ENCODE assay signal across 14 cellular contexts in genomic region chr16:69191136-69191535, GRCh38. TPM values are rescaled to one million over a fixed set of nuclear protein-coding genes. Genes with fewer than 3 reads are reported as not detected.
A peak's percentile ranks its signal among the peaks of the same experiment; 100 is the strongest.
DNase-seq lines count a peak whose midpoint lies in the region; ATAC-seq and TF ChIP-seq lines count a peak whose summit lies in the region.
"Had no signal": no experiment of that assay in that cellular context is flagged by ENCODE, and none has a peak within 500 bp of the region (broad histone marks: within the 10 kb centered on the region; RNA-seq: fewer than 3 reads in every experiment).

No MANE protein-coding gene starts in this region.

- no peak for ATAC-seq in activated CD8-positive, alpha-beta memory T cell treated with anti-CD3 and anti-CD28 coated beads, Interleukin-2, amount 10 ng/mL, durations not matched to agents 7 days and 5 days

- H3K36me3 ChIP-seq in Loucy (ENCODE audit: insufficient read depth, low read length) (no peaks in the 10 kb centered on the region), subcutaneous abdominal adipose tissue (ENCODE audit: control insufficient read depth in 5 of 5, insufficient read depth in 5 of 5, low read length in 5 of 5) (no peaks in the 10 kb centered on the region), SJCRH30 (no peaks in the 10 kb centered on the region)

- H3K9me3 Mint-ChIP-seq in activated CD8-positive, alpha-beta memory T cell treated with anti-CD3 and anti-CD28 coated beads, Interleukin-2, amount 10 ng/mL, durations not matched to agents 7 days and 5 days (ENCODE audit: low read depth) = no peaks in the 10 kb centered on the region
- H3K9me3 Mint-ChIP-seq in dendritic cell treated with granulocyte-macrophage colony-stimulating factor and Interleukin-4, amounts not matched to agents 40 ng/mL and 50 ng/mL, for 4 days = no peaks in the 10 kb centered on the region

- intact Hi-C loops in dendritic cell treated with granulocyte-macrophage colony-stimulating factor and Interleukin-4, amounts not matched to agents 40 ng/mL and 50 ng/mL, for 4 days (cut with micrococcal nuclease) = no loop called here

- H4K20me1 ChIP-seq in Loucy (ENCODE audit: insufficient read depth, low read length, poor library complexity, severe bottlenecking) = peaks cover 35% of the 10 kb centered on the region

- H3K9ac ChIP-seq in Loucy (ENCODE audit: low read depth, low read length, poor library complexity, severe bottlenecking) (no peak overlapping the region), subcutaneous abdominal adipose tissue (ENCODE audit: low read length in 5 of 5) (no peak overlapping the region)

- no peak for TF ChIP-seq CTCF in Loucy (conservative IDR thresholded peaks at IDR 0.05; ENCODE audit: low read length)

- peaks cover 7% of the 10 kb centered on the region; the same call in 1 of the 2 replicates for H3F3A ChIP-seq in Loucy (ENCODE audit: low read depth)

- H3K36me3 Mint-ChIP-seq in activated CD8-positive, alpha-beta memory T cell treated with anti-CD3 and anti-CD28 coated beads, Interleukin-2, amount 10 ng/mL, durations not matched to agents 7 days and 5 days = peaks cover 5% of the 10 kb centered on the region
- peaks cover 19% of the 10 kb centered on the region for H3K36me3 Mint-ChIP-seq in dendritic cell treated with granulocyte-macrophage colony-stimulating factor and Interleukin-4, amounts not matched to agents 40 ng/mL and 50 ng/mL, for 4 days (ENCODE audit: low read depth)

- H3K4me1 ChIP-seq in Loucy (ENCODE audit: insufficient read depth, low read length, poor library complexity, severe bottlenecking) = peaks cover 35% of the 10 kb centered on the region
- peaks cover 0 to 66% (median 61%) of the 10 kb centered on the region in 5 donors for H3K4me1 ChIP-seq in subcutaneous abdominal adipose tissue (ENCODE audit: control insufficient read depth in 5 of 5, insufficient read depth in 5 of 5, low read length in 5 of 5)
- H3K4me1 ChIP-seq in SJCRH30 = no peaks in the 10 kb centered on the region

- no peaks in the 10 kb centered on the region for H3K9me3 ChIP-seq in Loucy (ENCODE audit: insufficient read depth, low read depth, low read length)
- no peaks in the 10 kb centered on the region for H3K9me3 ChIP-seq in subcutaneous abdominal adipose tissue (ENCODE audit: control insufficient read depth in 5 of 5, low read length in 5 of 5)
- no peaks in the 10 kb centered on the region for H3K9me3 ChIP-seq in SJCRH30 (replicated peaks)

- DNase-seq in activated CD8-positive, alpha-beta memory T cell treated with anti-CD3 and anti-CD28 coated beads, Interleukin-2, amount 10 ng/mL, durations not matched to agents 7 days and 5 days = no peak
- no peak for DNase-seq in activated CD8-positive, alpha-beta memory T cell treated with anti-CD3 and anti-CD28 coated beads, Interleukin-2, amount 50 U/mL, for 4 hours
- no peak for DNase-seq in NCI-H2196 treated with DMSO at 0.1 percent for 48 hours (lab: John Stamatoyannopoulos, UW; ENCODE audit: unreplicated experiment)
- DNase-seq in NCI-H2171 (lab: John Stamatoyannopoulos, UW) = no peak
- no peak for DNase-seq in SJCRH30
- DNase-seq: 8988T, DMS 273 treated with DMSO at 0.1 percent for 48 hours, NCI-H1417 treated with DMSO at 0.1 percent for 48 hours, NCI-H2029, NCI-H524 had no signal

- H3K79me2 ChIP-seq in Loucy (ENCODE audit: insufficient read depth, low read length) = peaks cover 39% of the 10 kb centered on the region

- H3K4me3 ChIP-seq in Loucy (ENCODE audit: low read length, poor library complexity, severe bottlenecking) = no peak overlapping the region
- H3K4me3 ChIP-seq in subcutaneous abdominal adipose tissue (ENCODE audit: low read depth in 1 of 5, low read length in 5 of 5) = no peak overlapping the region
- no peak overlapping the region for H3K4me3 ChIP-seq in SJCRH30

- H3K27ac ChIP-seq in subcutaneous abdominal adipose tissue (ENCODE audit: low read depth, low read length) (peak overlapping the region; percentile 85), SJCRH30 (no peak overlapping the region)
- H3K27ac ChIP-seq: C4-2B had no signal

- H3K4me2 ChIP-seq in Loucy (ENCODE audit: low read depth, low read length, poor library complexity, severe bottlenecking) = peak overlapping the region; percentile 91

- H3K27me3 Mint-ChIP-seq in activated CD8-positive, alpha-beta memory T cell treated with anti-CD3 and anti-CD28 coated beads, Interleukin-2, amount 10 ng/mL, durations not matched to agents 7 days and 5 days = no peaks in the 10 kb centered on the region
- H3K27me3 Mint-ChIP-seq in dendritic cell treated with granulocyte-macrophage colony-stimulating factor and Interleukin-4, amounts not matched to agents 40 ng/mL and 50 ng/mL, for 4 days = peaks cover 36% of the 10 kb centered on the region

- CTCF ChIA-PET in activated CD8-positive, alpha-beta memory T cell treated with anti-CD3 and anti-CD28 coated beads, Interleukin-2, amount 10 ng/mL, durations not matched to agents 7 days and 5 days (lab: Charles Lee) = interaction anchor here (0.6 to 1.6 kb wide), 4 partner anchors 41 to 349 kb away, joined by 3 to 5 read pairs (median 4); no protein-coding TSS in a partner anchor

- H3K4me1 Mint-ChIP-seq in activated CD8-positive, alpha-beta memory T cell treated with anti-CD3 and anti-CD28 coated beads, Interleukin-2, amount 10 ng/mL, durations not matched to agents 7 days and 5 days = peaks cover 40% of the 10 kb centered on the region
- H3K4me1 Mint-ChIP-seq in dendritic cell treated with granulocyte-macrophage colony-stimulating factor and Interleukin-4, amounts not matched to agents 40 ng/mL and 50 ng/mL, for 4 days (ENCODE audit: low read depth) = peaks cover 38% of the 10 kb centered on the region

- no peak overlapping the region for H2AFZ ChIP-seq in Loucy (ENCODE audit: low read length)

- H3K9me2 ChIP-seq in Loucy (replicated peaks; ENCODE audit: low read depth, low read length) = no peaks in the 10 kb centered on the region

- H3K4me3 Mint-ChIP-seq in activated CD8-positive, alpha-beta memory T cell treated with anti-CD3 and anti-CD28 coated beads, Interleukin-2, amount 10 ng/mL, durations not matched to agents 7 days and 5 days = no peak overlapping the region
- peak overlapping the region; percentile 17 for H3K4me3 Mint-ChIP-seq in dendritic cell treated with granulocyte-macrophage colony-stimulating factor and Interleukin-4, amounts not matched to agents 40 ng/mL and 50 ng/mL, for 4 days

- H3K27me3 ChIP-seq in Loucy (ENCODE audit: insufficient read depth, low read length, poor library complexity, severe bottlenecking) (no peaks in the 10 kb centered on the region), subcutaneous abdominal adipose tissue (ENCODE audit: control insufficient read depth in 5 of 5, insufficient read depth in 4 of 5, low read length in 5 of 5) (no peaks in the 10 kb centered on the region), SJCRH30 (no peaks in the 10 kb centered on the region)

- H3K27ac Mint-ChIP-seq in activated CD8-positive, alpha-beta memory T cell treated with anti-CD3 and anti-CD28 coated beads, Interleukin-2, amount 10 ng/mL, durations not matched to agents 7 days and 5 days = peak overlapping the region; percentile 29
- H3K27ac Mint-ChIP-seq in dendritic cell treated with granulocyte-macrophage colony-stimulating factor and Interleukin-4, amounts not matched to agents 40 ng/mL and 50 ng/mL, for 4 days = no peak overlapping the region

RNA-seq across cellular contexts. Expression of gene SNTB2, which starts 4.2 kb away (rescaled TPM):
- 10 to 100 TPM; 21.5 to 30.6 TPM for total RNA-seq in activated CD8-positive, alpha-beta memory T cell treated with anti-CD3 and anti-CD28 coated beads, Interleukin-2, amount 10 ng/mL, durations not matched to agents 7 days and 5 days
- total RNA-seq in SJCRH30 (2014; rRNA removed; shearing (Covaris generic)) = 12.5 and 14.0 TPM in 2 replicates

RNA-seq across cellular contexts. Expression of gene UTP4, which starts 58.7 kb away (rescaled TPM):
- total RNA-seq in activated CD8-positive, alpha-beta memory T cell treated with anti-CD3 and anti-CD28 coated beads, Interleukin-2, amount 10 ng/mL, durations not matched to agents 7 days and 5 days = 10 to 100 TPM; 57.7 to 82.3 TPM
- total RNA-seq in SJCRH30 (2014; rRNA removed; shearing (Covaris generic)) = 23.8 and 31.4 TPM in 2 replicates

RNA-seq across cellular contexts. Expression of gene CHTF8, which starts 58.7 kb away (rescaled TPM):
- total RNA-seq in activated CD8-positive, alpha-beta memory T cell treated with anti-CD3 and anti-CD28 coated beads, Interleukin-2, amount 10 ng/mL, durations not matched to agents 7 days and 5 days = 100 to 1,000 TPM; 133 to 147 TPM
- 38.2 and 42.3 TPM in 2 replicates for total RNA-seq in SJCRH30 (2014; rRNA removed; shearing (Covaris generic))
